In the genomic region with DNA sequence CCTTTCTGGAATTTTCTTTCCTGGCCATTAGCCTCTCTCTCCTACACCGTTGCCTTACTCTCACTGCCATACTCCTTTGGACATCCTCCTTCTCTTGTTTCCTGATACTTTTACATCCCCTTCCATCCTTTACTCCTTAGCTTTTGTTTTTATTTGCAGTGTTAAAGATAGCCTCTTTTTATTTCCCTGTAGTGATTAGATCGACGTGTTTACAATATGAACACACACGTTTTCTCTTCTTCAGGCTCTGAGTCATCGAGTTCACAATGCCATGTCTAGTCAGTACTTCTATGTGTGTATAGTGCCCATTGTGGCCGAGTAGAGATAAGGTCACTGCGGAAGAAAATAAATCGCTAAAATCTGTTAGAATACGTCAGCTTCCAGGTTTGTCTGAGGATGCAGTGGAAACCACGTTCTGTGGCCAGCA, we compare ENCODE assay signal across 9 cellular contexts.
DNase-seq lines count a peak whose midpoint lies in the region; ATAC-seq and TF ChIP-seq lines count a peak whose summit lies in the region.
"Had no signal": no experiment of that assay in that cellular context is flagged by ENCODE, and none has a peak within 500 bp of the region (broad histone marks: within the 10 kb centered on the region; RNA-seq: fewer than 3 reads in every experiment).

No MANE protein-coding gene starts in this region.

- H4K8ac ChIP-seq in H9 (replicated peaks; ENCODE audit: insufficient read length, low read depth, low read length): no peak overlapping the region

- H4K91ac ChIP-seq in H9 (ENCODE audit: insufficient read length, low read depth, low read length): no peak overlapping the region

- peak; percentile 49 to 77 (median 66) for ATAC-seq in psoas muscle

- intact Hi-C loops in esophagus muscularis mucosa (cut with DNase I) (no loop called here), psoas muscle (cut with DNase I) (no loop called here)

- no peak overlapping the region for H2BK15ac ChIP-seq in H9 (ENCODE audit: low read depth, low read length)

- no peaks in the 10 kb centered on the region for H3K27me3 Mint-ChIP-seq in H9 (ENCODE audit: low read depth)

- H3K9me3 ChIP-seq in OCI-LY1 (ENCODE audit: low read length) (no peaks in the 10 kb centered on the region), esophagus muscularis mucosa (no peaks in the 10 kb centered on the region), psoas muscle (no peaks in the 10 kb centered on the region), H9 (ENCODE audit: control insufficient read depth, low read depth, low read length) (no peaks in the 10 kb centered on the region)

- H3K23ac ChIP-seq in H9 (ENCODE audit: insufficient read length, low read depth, low read length): no peak overlapping the region

- H3K79me2 ChIP-seq in OCI-LY1 (ENCODE audit: insufficient read depth, low read length) (no peaks in the 10 kb centered on the region), H9 (ENCODE audit: insufficient read depth, low read length) (no peaks in the 10 kb centered on the region)

- no peak overlapping the region for H3T11ph ChIP-seq in H9 (ENCODE audit: low read length)

- H3K27me3 ChIP-seq in OCI-LY1 (ENCODE audit: insufficient read depth, low read length) (no peaks in the 10 kb centered on the region), esophagus muscularis mucosa (no peaks in the 10 kb centered on the region), psoas muscle (ENCODE audit: insufficient read depth in 3 of 3, low read length in 2 of 3) (no peaks in the 10 kb centered on the region), H9 (ENCODE audit: insufficient read depth, low read length) (no peaks in the 10 kb centered on the region)

- H3K23me2 ChIP-seq in H9 (ENCODE audit: insufficient read length, low read depth, low read length, poor library complexity, severe bottlenecking): no peaks in the 10 kb centered on the region

- TF ChIP-seq POLR2A in esophagus muscularis mucosa (IDR thresholded peaks at IDR 0.05; ENCODE audit: low read depth): no peak

- H3K4me3 Mint-ChIP-seq in H9: no peak overlapping the region; a peak in 1 of 5 replicates

- no peak overlapping the region for H3K14ac ChIP-seq in H9 (ENCODE audit: insufficient read depth, low read length)

- H3K27ac Mint-ChIP-seq in H9: no peak overlapping the region; a peak in 2 of 7 replicates

- no peak overlapping the region for H2BK5ac ChIP-seq in H9 (ENCODE audit: insufficient read length, low read length)

- H3K36me3 ChIP-seq in OCI-LY1 (ENCODE audit: insufficient read depth, low read length) (no peaks in the 10 kb centered on the region; the same call in 1 of the 2 replicates), esophagus muscularis mucosa (peaks cover 0 to 10% (median 0%) of the 10 kb centered on the region in 4 donors), psoas muscle (ENCODE audit: insufficient read depth in 1 of 2, low read depth in 1 of 2) (no peaks in the 10 kb centered on the region)

- H3K18ac ChIP-seq in H9 (ENCODE audit: insufficient read length, low read depth, low read length): no peak overlapping the region

- H2BK120ac ChIP-seq in H9 (ENCODE audit: low read depth, low read length, poor library complexity, severe bottlenecking): no peak overlapping the region

- no peak overlapping the region for H3K27ac ChIP-seq in OCI-LY1 (ENCODE audit: low read depth, low read length, poor library complexity, severe bottlenecking)
- H3K27ac ChIP-seq in esophagus muscularis mucosa (replicated peaks in 1 of 4): peak overlapping the region; percentile 1 to 80 (median 40)
- peak overlapping the region; percentile 19 for H3K27ac ChIP-seq in psoas muscle
- H3K27ac ChIP-seq in H9 (ENCODE audit: insufficient read length, low read depth, low read length): no peak overlapping the region

- H4K20me1 ChIP-seq in OCI-LY1 (ENCODE audit: insufficient read depth, low read length) (no peaks in the 10 kb centered on the region), H9 (ENCODE audit: control insufficient read depth, insufficient read depth, insufficient read length) (no peaks in the 10 kb centered on the region)

- no peaks in the 10 kb centered on the region for H3F3A ChIP-seq in OCI-LY1 (ENCODE audit: insufficient read depth, low read length)

- TF ChIP-seq EP300 in esophagus muscularis mucosa (IDR thresholded peaks at IDR 0.05): no peak

- H3K4me3 ChIP-seq in OCI-LY1 (ENCODE audit: low read depth, low read length, poor library complexity, severe bottlenecking) (no peak overlapping the region), esophagus muscularis mucosa (no peak overlapping the region), psoas muscle (no peak overlapping the region)

- H2BK12ac ChIP-seq in H9 (ENCODE audit: insufficient read length, low read depth, low read length): no peak overlapping the region

- peaks cover 13 to 25% of the 10 kb centered on the region in 2 experiments; a peak in 3 of 4 replicates for H3K4me1 Mint-ChIP-seq in H9

- no peaks in the 10 kb centered on the region for H3K9me2 ChIP-seq in OCI-LY1 (ENCODE audit: low read depth, low read length)

- no peaks in the 10 kb centered on the region for H3K9me3 Mint-ChIP-seq in H9

- DNase-seq in DMS53 treated with DMSO at 0.1 percent for 48 hours (lab: John Stamatoyannopoulos, UW; ENCODE audit: unreplicated experiment) (peak; percentile 84), esophagus muscularis mucosa (ENCODE audit: extremely low spot score) (no peak), psoas muscle (no peak), H9 (no peak), Ammon's horn (ENCODE audit: low spot score) (no peak), NCI-H82 (lab: John Stamatoyannopoulos, UW) (no peak)
- DNase-seq in activated T-cell treated with anti-CD3 and anti-CD28 coated beads, Interleukin-2, amount 50 U/mL, for 1 hour: no peak
- DNase-seq: NCI-H1930 had no signal

- 43% methylated on average over 10 of the region's 10 CpGs for WGBS in esophagus muscularis mucosa
- 60 to 64% (median 64%) methylated on average over 10 of the region's 10 CpGs for WGBS in psoas muscle, 3 donors
- no CpG with 5 or more reads among the region's 10 CpGs for WGBS in H9 (ENCODE audit: extremely low coverage, insufficient read length, low lambda C conversion rate)

- H3K9ac ChIP-seq in OCI-LY1 (ENCODE audit: low read length): no peak overlapping the region
- H3K9ac ChIP-seq in H9 (ENCODE audit: extremely low read depth, insufficient read length, low read length): no peak overlapping the region

- H3K4me1 ChIP-seq in OCI-LY1 (ENCODE audit: insufficient read depth, low read length, severe bottlenecking): peaks cover 35% of the 10 kb centered on the region
- H3K4me1 ChIP-seq in esophagus muscularis mucosa: peaks cover 45 to 98% (median 96%) of the 10 kb centered on the region in 4 donors
- peaks cover 49% of the 10 kb centered on the region for H3K4me1 ChIP-seq in psoas muscle
- no peaks in the 10 kb centered on the region; the same call in 1 of the 2 replicates for H3K4me1 ChIP-seq in H9 (ENCODE audit: insufficient read depth, low read length)

- H3K79me1 ChIP-seq in H9 (ENCODE audit: insufficient read depth, low read depth, low read length, poor library complexity, severe bottlenecking): no peaks in the 10 kb centered on the region

- H3K4me2 ChIP-seq in OCI-LY1 (ENCODE audit: low read length) (peak overlapping the region; percentile 3; the same call in 1 of the 2 replicates), H9 (ENCODE audit: insufficient read depth, insufficient read length, low read length) (no peak overlapping the region)

- H3K36me3 Mint-ChIP-seq in H9 (ENCODE audit: insufficient read depth in 1 of 3, low read depth in 3 of 3): no peaks in the 10 kb centered on the region

- no peak overlapping the region for H3K4ac ChIP-seq in H9 (ENCODE audit: low read depth, low read length)

- H3K56ac ChIP-seq in H9 (ENCODE audit: insufficient read length, low read depth, low read length): no peak overlapping the region

- no peak overlapping the region for H2BK20ac ChIP-seq in H9 (ENCODE audit: low read depth, low read length, poor library complexity, severe bottlenecking)

- H2AFZ ChIP-seq in OCI-LY1 (ENCODE audit: low read length) (no peak overlapping the region), H9 (ENCODE audit: low read length) (no peak overlapping the region)

- peak; percentile 21; the same call in 1 of the 2 replicates for TF ChIP-seq CTCF in OCI-LY1 (IDR thresholded peaks at IDR 0.05; ENCODE audit: low read length)
- peak in 1 of 3 experiments; percentile 22 for TF ChIP-seq CTCF in esophagus muscularis mucosa (IDR thresholded peaks at IDR 0.05)
- no peak for TF ChIP-seq CTCF in psoas muscle (IDR thresholded peaks at IDR 0.05)
- TF ChIP-seq CTCF in H9 (conservative IDR thresholded peaks at IDR 0.05): no peak

- H4K5ac ChIP-seq in H9 (ENCODE audit: insufficient read length, low read depth, low read length): no peak overlapping the region

- no peak overlapping the region for H2AK5ac ChIP-seq in H9 (ENCODE audit: insufficient read length, low read length)

Comparison
In these comparisons a context has a peak if more than half of its experiments do, and no peak if none do; other contexts are left out.
1. H3K27ac ChIP-seq: peak in esophagus muscularis mucosa (4 of 4) and psoas muscle (single experiment); none in OCI-LY1 (single experiment) and H9 (single experiment).